Comparison of ENCODE assay signal across 12 cellular contexts in genomic region chr6:90078513-90079289, GRCh38.
DNase-seq lines count a peak whose midpoint lies in the region; ATAC-seq lines count a peak whose summit lies in the region.
"Had no signal": no experiment of that assay in that cellular context is flagged by ENCODE, and none has a peak within 500 bp of the region (broad histone marks: within the 10 kb centered on the region; RNA-seq: fewer than 3 reads in every experiment).

No MANE protein-coding gene starts in this region.

- H3K9me3 Mint-ChIP-seq in CD8-positive, alpha-beta memory T cell = no peaks in the 10 kb centered on the region
- H3K9me3 Mint-ChIP-seq in T-helper 2 cell treated with Interferon-gamma antibody and Interleukin-4, amounts not matched to agents 5 μg/mL and 100 μg/mL, for 36 hours = no peaks in the 10 kb centered on the region
- H3K9me3 Mint-ChIP-seq in activated naive CD4-positive, alpha-beta T cell treated with anti-CD3 and anti-CD28 coated beads, Interleukin-2, amount 50 U/mL, for 72 hours = no peaks in the 10 kb centered on the region
- H3K9me3 Mint-ChIP-seq: neural progenitor cell had no signal

- ATAC-seq in activated naive CD4-positive, alpha-beta T cell treated with anti-CD3 and anti-CD28 coated beads, Interleukin-2, amount 50 U/mL, for 72 hours = peak; percentile 44 to 67
- ATAC-seq in HG03095 (IDR thresholded peaks at IDR 0.05; ENCODE audit: unreplicated experiment) (no peak), HG03342 (IDR thresholded peaks at IDR 0.05; ENCODE audit: unreplicated experiment) (no peak)

- H3K27ac ChIP-seq in CD8-positive, alpha-beta memory T cell (ENCODE audit: low read depth, low read length) = no peak overlapping the region
- H3K27ac ChIP-seq: epithelial cell of prostate, neural progenitor cell had no signal

- H3K27me3 ChIP-seq in CD8-positive, alpha-beta memory T cell (ENCODE audit: insufficient read depth, low read length, poor library complexity, severe bottlenecking) = no peaks in the 10 kb centered on the region
- H3K27me3 ChIP-seq: neural progenitor cell had no signal

- DNase-seq in CD8-positive, alpha-beta memory T cell = peak in 2 of 5 donors; percentile 5 to 39
- DNase-seq in T-helper 2 cell treated with Interferon-gamma antibody and Interleukin-4, amounts not matched to agents 5 μg/mL and 100 μg/mL, for 36 hours (ENCODE audit: low spot score) = peak; percentile 87
- DNase-seq in activated naive CD4-positive, alpha-beta T cell treated with anti-CD3 and anti-CD28 coated beads, Interleukin-2, amount 50 U/mL, for 72 hours (ENCODE audit: low spot score in 2 of 2) = peak; percentile 53 to 92
- peak; percentile 76 to 85 (median 78) for DNase-seq in stimulated activated CD4-positive, alpha-beta T cell treated with anti-CD3 and anti-CD28 coated beads, Interleukin-12 subunit alpha, Interleukin-12 subunit beta, amount 100 ng/mL, for 48 hours (ENCODE audit: low read depth in 2 of 3, low spot score in 1 of 3)
- DNase-seq in SHP77 (lab: John Stamatoyannopoulos, UW) = no peak
- DNase-seq in HuH-7 (ENCODE audit: low spot score) = no peak
- DNase-seq: AML-193, NCI-H345 had no signal

- POLR2A ChIA-PET in CD8-positive, alpha-beta memory T cell (lab: Charles Lee) = no interaction called here

- peaks cover 68% of the 10 kb centered on the region for H3K4me1 ChIP-seq in CD8-positive, alpha-beta memory T cell (ENCODE audit: insufficient read depth, low read length)

- peak overlapping the region; percentile 76 for H3K4me3 ChIP-seq in CD8-positive, alpha-beta memory T cell (ENCODE audit: low read length)
- H3K4me3 ChIP-seq: neural progenitor cell had no signal

- H3K4me3 Mint-ChIP-seq in CD8-positive, alpha-beta memory T cell = peak overlapping the region; percentile 86 to 94 (median 89)
- peak overlapping the region; percentile 88 for H3K4me3 Mint-ChIP-seq in T-helper 2 cell treated with Interferon-gamma antibody and Interleukin-4, amounts not matched to agents 5 μg/mL and 100 μg/mL, for 36 hours
- H3K4me3 Mint-ChIP-seq: neural progenitor cell had no signal

- no peaks in the 10 kb centered on the region for H3K9me3 ChIP-seq in CD8-positive, alpha-beta memory T cell (ENCODE audit: low read length)

- H3K36me3 ChIP-seq in CD8-positive, alpha-beta memory T cell (ENCODE audit: insufficient read depth, low read length) = no peaks in the 10 kb centered on the region
- H3K36me3 ChIP-seq: neural progenitor cell had no signal

- peak overlapping the region; percentile 41 to 98 (median 94) for H3K27ac Mint-ChIP-seq in CD8-positive, alpha-beta memory T cell
- H3K27ac Mint-ChIP-seq in T-helper 2 cell treated with Interferon-gamma antibody and Interleukin-4, amounts not matched to agents 5 μg/mL and 100 μg/mL, for 36 hours = peak overlapping the region; percentile 96
- peak overlapping the region; percentile 98 to 100 for H3K27ac Mint-ChIP-seq in activated naive CD4-positive, alpha-beta T cell treated with anti-CD3 and anti-CD28 coated beads, Interleukin-2, amount 50 U/mL, for 72 hours
- H3K27ac Mint-ChIP-seq: neural progenitor cell had no signal

- peaks cover 86 to 95% (median 94%) of the 10 kb centered on the region in 3 donors for H3K4me1 Mint-ChIP-seq in CD8-positive, alpha-beta memory T cell
- H3K4me1 Mint-ChIP-seq in T-helper 2 cell treated with Interferon-gamma antibody and Interleukin-4, amounts not matched to agents 5 μg/mL and 100 μg/mL, for 36 hours (ENCODE audit: low read depth) = peaks cover 72% of the 10 kb centered on the region

- CTCF ChIA-PET in CD8-positive, alpha-beta memory T cell (lab: Charles Lee) = interaction anchor here (1.3 kb wide), 1 partner anchor 14 kb away, joined by 3 read pairs; no protein-coding TSS in a partner anchor

- peaks cover 0 to 6% (median 0%) of the 10 kb centered on the region in 3 donors for H3K36me3 Mint-ChIP-seq in CD8-positive, alpha-beta memory T cell
- peaks cover 26% of the 10 kb centered on the region for H3K36me3 Mint-ChIP-seq in T-helper 2 cell treated with Interferon-gamma antibody and Interleukin-4, amounts not matched to agents 5 μg/mL and 100 μg/mL, for 36 hours (ENCODE audit: low read depth)
- peaks cover 38 to 60% of the 10 kb centered on the region in 2 donors for H3K36me3 Mint-ChIP-seq in activated naive CD4-positive, alpha-beta T cell treated with anti-CD3 and anti-CD28 coated beads, Interleukin-2, amount 50 U/mL, for 72 hours

- H3K27me3 Mint-ChIP-seq in CD8-positive, alpha-beta memory T cell = peaks cover 1 to 6% of the 10 kb centered on the region in 2 donors
- peaks cover 36% of the 10 kb centered on the region for H3K27me3 Mint-ChIP-seq in T-helper 2 cell treated with Interferon-gamma antibody and Interleukin-4, amounts not matched to agents 5 μg/mL and 100 μg/mL, for 36 hours (ENCODE audit: low read depth)

Comparison
In these comparisons a context has a peak if more than half of its experiments do, and no peak if none do; other contexts are left out.
1. DNase-seq: peak in T-helper 2 cell treated with Interferon-gamma antibody and Interleukin-4, amounts not matched to agents 5 μg/mL and 100 μg/mL, for 36 hours (single experiment), activated naive CD4-positive, alpha-beta T cell treated with anti-CD3 and anti-CD28 coated beads, Interleukin-2, amount 50 U/mL, for 72 hours (2 of 2) and stimulated activated CD4-positive, alpha-beta T cell treated with anti-CD3 and anti-CD28 coated beads, Interleukin-12 subunit alpha, Interleukin-12 subunit beta, amount 100 ng/mL, for 48 hours (3 of 3); none in SHP77 (0 of 2) and HuH-7 (single experiment).
2. ATAC-seq: peak in activated naive CD4-positive, alpha-beta T cell treated with anti-CD3 and anti-CD28 coated beads, Interleukin-2, amount 50 U/mL, for 72 hours (2 of 2); none in HG03095 (single experiment) and HG03342 (single experiment).
3. Peak in every context shown above with its lines, with median percentiles within 50 percentile points of each other: H3K27ac Mint-ChIP-seq.